1 cellular context compared by ENCODE assay signal in genomic region chr1:15456313-15456954, GRCh38.
TF ChIP-seq lines count a peak whose summit lies in the region.

TSS of gene CELA2A (plus strand) at chr1:15456732. CDS start at chr1:15456754, 22 bp downstream.

TF ChIP-seq in K562, 482 proteins besides CTCF, POLR2A, EP300 and RAD21 (continued from another document):
- TF ChIP-seq ZBTB43 (CRISPR knock-in tag; IDR thresholded peaks at IDR 0.05), result no peak
- peak; percentile 80 for TF ChIP-seq TCF3 (CRISPR knock-in tag; IDR thresholded peaks at IDR 0.05)
- peak in 1 of 2 experiments; percentile 33; a peak in 1 of 4 replicates for TF ChIP-seq KDM1A (IDR thresholded peaks at IDR 0.05)
- 0 out of 2 replicates have a peak, but pooled peaks have one; percentile 10 for TF ChIP-seq STAT5A (IDR thresholded peaks at IDR 0.05; ENCODE audit: borderline replicate concordance, low read length)
- TF ChIP-seq ZBED1 (IDR thresholded peaks at IDR 0.05), result no peak
- TF ChIP-seq CREM (IDR thresholded peaks at IDR 0.05; ENCODE audit: low read depth), result peak; percentile 23; the same call in 1 of the 2 replicates
- 0 out of 2 replicates have a peak, but pooled peaks have one; percentile 39 for TF ChIP-seq KLF16 (IDR thresholded peaks at IDR 0.05)
- no peak for TF ChIP-seq CTBP1 (IDR thresholded peaks at IDR 0.05; ENCODE audit: borderline replicate concordance)
- no peak for TF ChIP-seq FUS (optimal IDR thresholded peaks at IDR 0.05; ENCODE audit: low read depth, low read length)
- TF ChIP-seq BHLHE40 (IDR thresholded peaks at IDR 0.05; ENCODE audit: low read length), result 0 out of 2 replicates have a peak, but pooled peaks have one; percentile 5
- TF ChIP-seq CBFA2T2 (conservative IDR thresholded peaks at IDR 0.05), result peak; percentile 39
- peak; percentile 57 for TF ChIP-seq GATAD2B (IDR thresholded peaks at IDR 0.05; ENCODE audit: borderline replicate concordance)
- TF ChIP-seq MTA2 (IDR thresholded peaks at IDR 0.05; ENCODE audit: low read depth), result peak; percentile 41; the same call in 1 of the 2 replicates
- 0 out of 4 replicates have a peak, but pooled peaks of 1 of the 2 experiments have one; percentile 28 for TF ChIP-seq ZMIZ1 (IDR thresholded peaks at IDR 0.05; ENCODE audit: low read depth in 2 of 2, low read length in 2 of 2)
- peak; percentile 61 for TF ChIP-seq CXXC5 (CRISPR knock-in tag; IDR thresholded peaks at IDR 0.05)
- no peak for TF ChIP-seq ATF1 (CRISPR knock-in tag; IDR thresholded peaks at IDR 0.05)
- no peak for TF ChIP-seq ATF1 (tag; IDR thresholded peaks at IDR 0.05)
- peak in 1 of 2 experiments; percentile 47; a peak in 1 of 4 replicates for TF ChIP-seq FOXK2 (conservative IDR thresholded peaks at IDR 0.05 in 1 of 2, IDR thresholded peaks at IDR 0.05 in 1 of 2; ENCODE audit: low read depth in 2 of 2)
- peak; percentile 55 for TF ChIP-seq FOSL1 (tag; conservative IDR thresholded peaks at IDR 0.05)
- peak; percentile 22; the same call in 1 of the 2 replicates for TF ChIP-seq GATA2 (CRISPR knock-in tag; IDR thresholded peaks at IDR 0.05)
- TF ChIP-seq GTF2B (IDR thresholded peaks at IDR 0.05; ENCODE audit: extremely low read depth, insufficient read length), result no peak
- peak; percentile 31; the same call in 1 of the 2 replicates for TF ChIP-seq ZBTB40 (IDR thresholded peaks at IDR 0.05)
- no peak for TF ChIP-seq ZBTB40 (CRISPR knock-in tag; IDR thresholded peaks at IDR 0.05)
- peak; percentile 67 for TF ChIP-seq TEAD4 (IDR thresholded peaks at IDR 0.05; ENCODE audit: low read length)
- TF ChIP-seq TEAD4 (CRISPR knock-in tag; IDR thresholded peaks at IDR 0.05; ENCODE audit: borderline replicate concordance), result no peak
- TF ChIP-seq SMARCE1 (IDR thresholded peaks at IDR 0.05), result peak; percentile 73; the same call in 1 of the 2 replicates
- no peak for TF ChIP-seq THRB (CRISPR knock-in tag; conservative IDR thresholded peaks at IDR 0.05)
- no peak for TF ChIP-seq CLOCK (CRISPR knock-in tag; IDR thresholded peaks at IDR 0.05; ENCODE audit: borderline replicate concordance)
- TF ChIP-seq ZFX (CRISPR knock-in tag; IDR thresholded peaks at IDR 0.05), result peak; percentile 26; the same call in 1 of the 2 replicates
- peak; percentile 38; the same call in 1 of the 2 replicates for TF ChIP-seq ZNF384 (IDR thresholded peaks at IDR 0.05; ENCODE audit: low read depth, low read length)
- no peak for TF ChIP-seq EP400 (IDR thresholded peaks at IDR 0.05)
- TF ChIP-seq GATAD2A (IDR thresholded peaks at IDR 0.05), result peak; percentile 23; the same call in 1 of the 2 replicates
- TF ChIP-seq ARID1B (IDR thresholded peaks at IDR 0.05), result peak; percentile 72
- TF ChIP-seq NCOR1 (IDR thresholded peaks at IDR 0.05), result peak; percentile 43; the same call in 1 of the 2 replicates
- peak; percentile 90 for TF ChIP-seq ZBTB9 (CRISPR knock-in tag; IDR thresholded peaks at IDR 0.05)
- TF ChIP-seq FOXA3 (CRISPR knock-in tag; conservative IDR thresholded peaks at IDR 0.05 in 1 of 2, IDR thresholded peaks at IDR 0.05 in 1 of 2), result no peak
- TF ChIP-seq LCOR (CRISPR knock-in tag; IDR thresholded peaks at IDR 0.05), result no peak
- 0 out of 2 replicates have a peak, but pooled peaks have one; percentile 39 for TF ChIP-seq SNIP1 (IDR thresholded peaks at IDR 0.05; ENCODE audit: low read depth)
